1 cellular context compared by ENCODE assay signal in the genomic region with DNA sequence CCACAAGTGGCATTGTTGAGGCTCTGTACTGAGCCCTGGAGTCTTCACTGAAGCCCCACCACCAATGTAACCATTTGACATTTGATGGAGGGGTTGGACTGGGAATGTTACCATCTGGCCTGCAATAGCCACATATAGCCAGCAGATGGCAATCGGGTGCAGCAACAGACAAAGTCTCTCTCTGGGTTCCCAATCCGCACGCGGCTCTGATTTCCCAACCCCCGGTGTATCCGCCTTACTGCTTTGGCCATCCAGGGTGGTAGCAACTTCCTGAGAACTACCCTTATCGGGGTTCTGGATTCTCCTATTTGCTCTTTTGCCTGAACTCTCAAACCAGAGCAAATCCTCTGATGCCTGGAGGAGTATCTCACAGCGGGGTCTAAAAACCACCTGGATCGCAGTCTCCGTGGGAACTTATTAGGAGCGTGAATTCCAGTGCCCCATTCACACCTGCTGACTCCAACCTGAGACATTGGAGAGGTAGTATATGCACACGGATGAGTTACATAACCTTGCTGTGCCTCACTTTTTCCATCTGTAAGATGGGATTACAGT.
A peak's percentile ranks its signal among the peaks of the same experiment; 100 is the strongest.
TF ChIP-seq lines count a peak whose summit lies in the region.

No MANE protein-coding gene starts in this region.

TF ChIP-seq in IMR-90, 13 proteins besides CTCF, POLR2A, EP300 and RAD21:
- TF ChIP-seq, protein P1, sequence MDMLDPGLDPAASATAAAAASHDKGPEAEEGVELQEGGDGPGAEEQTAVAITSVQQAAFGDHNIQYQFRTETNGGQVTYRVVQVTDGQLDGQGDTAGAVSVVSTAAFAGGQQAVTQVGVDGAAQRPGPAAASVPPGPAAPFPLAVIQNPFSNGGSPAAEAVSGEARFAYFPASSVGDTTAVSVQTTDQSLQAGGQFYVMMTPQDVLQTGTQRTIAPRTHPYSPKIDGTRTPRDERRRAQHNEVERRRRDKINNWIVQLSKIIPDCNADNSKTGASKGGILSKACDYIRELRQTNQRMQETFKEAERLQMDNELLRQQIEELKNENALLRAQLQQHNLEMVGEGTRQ (IDR thresholded peaks at IDR 0.05; ENCODE audit: low read depth, low read length), result no peak
- TF ChIP-seq RFX5 (IDR thresholded peaks at IDR 0.05; ENCODE audit: low read depth, low read length), result no peak
- TF ChIP-seq SMC3 (IDR thresholded peaks at IDR 0.05; ENCODE audit: low read depth, low read length), result peak; percentile 93
- TF ChIP-seq CEBPB (IDR thresholded peaks at IDR 0.05; ENCODE audit: low read depth, low read length), result peak; percentile 82
- peak; percentile 52; the same call in 1 of the 2 replicates for TF ChIP-seq BHLHE40 (IDR thresholded peaks at IDR 0.05; ENCODE audit: low read depth, low read length)
